Comparison of ENCODE assay signal across 8 cellular contexts in the genomic region with DNA sequence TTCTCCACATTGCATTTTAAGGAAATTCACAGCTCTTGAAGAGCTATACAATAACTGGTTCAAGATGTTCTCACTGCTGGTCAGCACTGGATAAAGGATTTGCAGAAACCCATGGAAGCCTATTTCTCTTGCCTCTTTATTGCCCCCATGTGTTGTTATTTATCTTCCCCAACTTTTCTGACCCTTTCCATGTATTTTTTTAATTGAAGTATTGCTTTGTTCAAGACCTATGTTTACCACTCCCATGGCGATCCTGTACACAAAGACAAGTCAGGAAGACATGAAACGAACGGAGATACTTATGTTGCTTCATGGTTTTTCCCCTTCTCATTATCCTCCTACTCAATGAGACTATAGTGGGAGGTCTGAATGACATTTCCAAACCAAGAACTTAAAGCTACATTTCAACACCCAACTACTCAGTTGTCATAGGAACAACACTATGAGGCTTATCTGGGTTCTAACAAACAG.
DNase-seq lines count a peak whose midpoint lies in the region; ATAC-seq and TF ChIP-seq lines count a peak whose summit lies in the region.

No MANE protein-coding gene starts in this region.

- H3K4me1 Mint-ChIP-seq in activated naive CD8-positive, alpha-beta T cell treated with anti-CD3 and anti-CD28 coated beads, Interleukin-2, amount 50 U/mL, for 24 hours, result peaks cover 52% of the 10 kb centered on the region

- no peak for TF ChIP-seq CTCF in AG09309 (IDR thresholded peaks at IDR 0.05; ENCODE audit: control insufficient read depth, insufficient read depth, low read depth, low read length, missing control alignments)

- H3K27ac Mint-ChIP-seq in activated naive CD8-positive, alpha-beta T cell treated with anti-CD3 and anti-CD28 coated beads, Interleukin-2, amount 50 U/mL, for 24 hours, result peak overlapping the region; percentile 88

- peak overlapping the region; percentile 83 for H3K4me3 Mint-ChIP-seq in activated naive CD8-positive, alpha-beta T cell treated with anti-CD3 and anti-CD28 coated beads, Interleukin-2, amount 50 U/mL, for 24 hours

- H3K4me3 ChIP-seq in AG09309 (ENCODE audit: control insufficient read depth, low read depth, low read length), result peak overlapping the region; percentile 53

- no peak for DNase-seq in AG09309 (ENCODE audit: low read depth)
- DNase-seq in activated naive CD8-positive, alpha-beta T cell treated with anti-CD3 and anti-CD28 coated beads, Interleukin-2, amount 50 U/mL, for 24 hours, result no peak
- peak; percentile 46 to 55 for DNase-seq in lung microvascular endothelial cell (ENCODE audit: low read depth in 2 of 2)
- no peak for DNase-seq in stimulated activated naive CD4-positive, alpha-beta T cell (lab: John Stamatoyannopoulos, UW)
- DNase-seq in stimulated activated CD4-positive, alpha-beta T cell treated with anti-CD3 and anti-CD28 coated beads, Interleukin-4, amount 100 ng/mL, for 4 hours, result no peak
- no peak for DNase-seq in ureter (ENCODE audit: low spot score)

- ATAC-seq in HG02885 (IDR thresholded peaks at IDR 0.05; ENCODE audit: poor library complexity, unreplicated experiment) (peak; percentile 38), HG02571 (IDR thresholded peaks at IDR 0.05; ENCODE audit: unreplicated experiment) (no peak)
- ATAC-seq in activated naive CD8-positive, alpha-beta T cell treated with anti-CD3 and anti-CD28 coated beads, Interleukin-2, amount 50 U/mL, for 24 hours, result peak; percentile 27

- H3K9me3 Mint-ChIP-seq in activated naive CD8-positive, alpha-beta T cell treated with anti-CD3 and anti-CD28 coated beads, Interleukin-2, amount 50 U/mL, for 24 hours, result no peaks in the 10 kb centered on the region

- H3K27me3 Mint-ChIP-seq in activated naive CD8-positive, alpha-beta T cell treated with anti-CD3 and anti-CD28 coated beads, Interleukin-2, amount 50 U/mL, for 24 hours, result no peaks in the 10 kb centered on the region

- H3K36me3 Mint-ChIP-seq in activated naive CD8-positive, alpha-beta T cell treated with anti-CD3 and anti-CD28 coated beads, Interleukin-2, amount 50 U/mL, for 24 hours (ENCODE audit: low read depth), result peaks cover 61% of the 10 kb centered on the region

Comparison
In these comparisons a context has a peak if more than half of its experiments do, and no peak if none do; other contexts are left out.
1. DNase-seq: peak in lung microvascular endothelial cell (2 of 2); none in AG09309 (single experiment), activated naive CD8-positive, alpha-beta T cell treated with anti-CD3 and anti-CD28 coated beads, Interleukin-2, amount 50 U/mL, for 24 hours (single experiment), stimulated activated naive CD4-positive, alpha-beta T cell (0 of 6), stimulated activated CD4-positive, alpha-beta T cell treated with anti-CD3 and anti-CD28 coated beads, Interleukin-4, amount 100 ng/mL, for 4 hours (0 of 2) and ureter (single experiment).